8 cellular contexts compared by ENCODE assay signal in the genomic region with DNA sequence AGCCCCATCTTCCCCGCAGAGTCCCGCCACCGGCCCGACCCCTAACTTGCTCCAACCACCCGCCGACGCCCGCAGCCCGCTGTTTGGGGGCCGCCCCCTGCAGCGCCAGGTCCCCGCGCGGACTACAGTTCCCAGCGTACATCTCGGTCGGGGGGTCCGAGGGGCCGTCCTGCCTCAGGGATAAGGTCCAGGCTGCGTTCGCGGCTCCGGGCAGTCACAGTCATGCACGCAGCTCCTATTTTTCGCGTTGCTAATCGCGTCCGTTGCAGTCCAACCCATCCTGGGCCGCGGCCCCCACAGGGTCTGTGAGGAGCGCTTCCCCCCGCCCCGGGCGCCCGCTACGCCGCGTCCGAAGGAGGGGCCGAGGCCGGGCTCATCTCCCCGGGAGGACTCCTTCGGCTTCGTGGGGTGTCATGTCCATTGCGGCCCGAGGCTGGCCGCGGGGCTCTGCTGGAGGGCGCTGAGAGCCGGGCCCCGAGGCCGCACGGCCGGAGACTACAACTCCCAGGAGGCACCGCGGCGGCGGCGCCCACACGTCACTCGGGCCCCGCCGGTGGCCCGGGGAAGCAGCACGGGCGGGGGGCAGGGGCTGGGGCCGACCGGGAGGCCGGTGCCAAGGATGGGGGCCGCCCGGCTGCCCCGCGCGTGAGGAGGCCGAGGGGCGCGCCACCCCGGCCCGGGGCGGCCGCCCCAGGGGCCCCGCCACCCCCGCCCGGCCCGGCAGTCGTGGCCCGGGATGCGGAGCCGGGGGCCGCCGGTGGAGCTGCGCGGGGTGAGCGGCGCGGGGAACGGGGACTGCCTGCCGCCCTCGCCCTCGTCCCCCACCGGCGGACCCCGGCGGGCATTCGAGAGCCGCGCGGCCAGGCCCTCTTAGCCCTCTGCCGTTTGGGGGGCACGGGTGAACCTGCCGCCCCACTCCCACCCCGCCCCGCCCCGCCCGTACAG. TPM values are rescaled to one million over a fixed set of nuclear protein-coding genes. Genes with fewer than 3 reads are reported as not detected.
DNase-seq lines count a peak whose midpoint lies in the region; ATAC-seq and TF ChIP-seq lines count a peak whose summit lies in the region.

A gene (plus strand): TSS at position 536 of the 945 bp plus-strand sequence. CDS start 606 bp downstream, outside the sequence.

- CTCF ChIA-PET in activated naive CD4-positive, alpha-beta T cell treated with anti-CD3 and anti-CD28 coated beads, Interleukin-2, amount 10 ng/mL, durations not matched to agents 7 days and 5 days (lab: Charles Lee): interaction anchor here (0.6 to 1.3 kb wide), 4 partner anchors 26 to 381 kb away, joined by 3 to 5 read pairs (median 3); no protein-coding TSS in a partner anchor

- ATAC-seq in GM21717 (IDR thresholded peaks at IDR 0.05; ENCODE audit: unreplicated experiment): peak; percentile 65
- peak; percentile 66 for ATAC-seq in thoracic aorta (ENCODE audit: insufficient number of reproducible peaks, low FRiP score, low read depth)

- H3K9me3 ChIP-seq in DOHH2 (ENCODE audit: control insufficient read depth, insufficient read depth, low read length): no peaks in the 10 kb centered on the region
- no peaks in the 10 kb centered on the region for H3K9me3 ChIP-seq in osteoblast (ENCODE audit: low read depth, low read length)
- no peaks in the 10 kb centered on the region for H3K9me3 ChIP-seq in thoracic aorta

- DNase-seq in SK-N-DZ (ENCODE audit: low spot score) (peak; percentile 62), glomerular visceral epithelial cell (ENCODE audit: extremely low spot score) (peak; percentile 74), osteoblast (ENCODE audit: insufficient read length, low spot score, missing footprints) (peak; percentile 98), thoracic aorta (ENCODE audit: low spot score) (peak; percentile 33)
- DNase-seq in activated naive CD4-positive, alpha-beta T cell treated with anti-CD3 and anti-CD28 coated beads, Interleukin-2, amount 10 ng/mL, durations not matched to agents 7 days and 5 days: peak; percentile 82

- no peaks in the 10 kb centered on the region for H3K9me2 ChIP-seq in DOHH2 (replicated peaks; ENCODE audit: control insufficient read depth, low read length)

- H4K20me1 ChIP-seq in DOHH2 (ENCODE audit: control insufficient read depth, insufficient read depth, low read depth, low read length): peaks cover 4% of the 10 kb centered on the region; the same call in 1 of the 2 replicates
- H4K20me1 ChIP-seq in KMS-11 (ENCODE audit: insufficient read depth): no peaks in the 10 kb centered on the region
- peaks cover 7% of the 10 kb centered on the region for H4K20me1 ChIP-seq in osteoblast (ENCODE audit: insufficient read depth, low read length)

- H3K9ac ChIP-seq in KMS-11: peak within 1 kb of the TSS; percentile 70

- H3K79me2 ChIP-seq in DOHH2 (ENCODE audit: control insufficient read depth, low read length) (no peaks in the 10 kb centered on the region), KMS-11 (ENCODE audit: insufficient read depth, low read depth) (no peaks in the 10 kb centered on the region), osteoblast (ENCODE audit: insufficient read depth, low read length) (peaks cover 6% of the 10 kb centered on the region)

- no peaks in the 10 kb centered on the region for H3K36me3 Mint-ChIP-seq in activated naive CD4-positive, alpha-beta T cell treated with anti-CD3 and anti-CD28 coated beads, Interleukin-2, amount 10 ng/mL, durations not matched to agents 7 days and 5 days

- H3K36me3 ChIP-seq in DOHH2 (ENCODE audit: control insufficient read depth, low read length): no peaks in the 10 kb centered on the region
- no peaks in the 10 kb centered on the region for H3K36me3 ChIP-seq in KMS-11 (ENCODE audit: insufficient read depth)
- H3K36me3 ChIP-seq in osteoblast (ENCODE audit: insufficient read depth, low read length): no peaks in the 10 kb centered on the region
- H3K36me3 ChIP-seq in thoracic aorta: no peaks in the 10 kb centered on the region

- H3K4me1 ChIP-seq in DOHH2 (ENCODE audit: control insufficient read depth, low read length) (peaks cover 16% of the 10 kb centered on the region), KMS-11 (ENCODE audit: low read depth, poor library complexity, severe bottlenecking) (no peaks in the 10 kb centered on the region), osteoblast (ENCODE audit: insufficient read depth, low read length) (peaks cover 14% of the 10 kb centered on the region), thoracic aorta (ENCODE audit: control insufficient read depth in 1 of 2, low read depth in 2 of 2) (peaks cover 10 to 28% of the 10 kb centered on the region in 2 donors)

- H3K27me3 ChIP-seq in DOHH2 (ENCODE audit: control insufficient read depth, low read length) (peaks cover 3% of the 10 kb centered on the region; the same call in 1 of the 2 replicates), KMS-11 (ENCODE audit: insufficient read depth, low read depth) (no peaks in the 10 kb centered on the region), osteoblast (ENCODE audit: insufficient read depth, low read length) (no peaks in the 10 kb centered on the region), thoracic aorta (replicated peaks; ENCODE audit: insufficient read depth) (no peaks in the 10 kb centered on the region)

- H3K4me1 Mint-ChIP-seq in activated naive CD4-positive, alpha-beta T cell treated with anti-CD3 and anti-CD28 coated beads, Interleukin-2, amount 10 ng/mL, durations not matched to agents 7 days and 5 days: peaks cover 22% of the 10 kb centered on the region

- H3K4me2 ChIP-seq in DOHH2 (ENCODE audit: low read length) (peak within 1 kb of the TSS; percentile 85), KMS-11 (peak within 1 kb of the TSS; percentile 77), osteoblast (ENCODE audit: insufficient read depth, low read length) (peak within 1 kb of the TSS; percentile 92)

- H2AFZ ChIP-seq in KMS-11 (ENCODE audit: low read depth): peak within 1 kb of the TSS; percentile 100
- peak within 1 kb of the TSS; percentile 96 for H2AFZ ChIP-seq in osteoblast (ENCODE audit: low read length)

- no peaks in the 10 kb centered on the region for H3K9me3 Mint-ChIP-seq in activated naive CD4-positive, alpha-beta T cell treated with anti-CD3 and anti-CD28 coated beads, Interleukin-2, amount 10 ng/mL, durations not matched to agents 7 days and 5 days

- TF ChIP-seq CTCF in DOHH2 (IDR thresholded peaks at IDR 0.05; ENCODE audit: low read depth, low read length, poor library complexity, severe bottlenecking) (no peak), KMS-11 (conservative IDR thresholded peaks at IDR 0.05; ENCODE audit: low read depth, low read length) (no peak), osteoblast (IDR thresholded peaks at IDR 0.05; ENCODE audit: extremely low read depth, low read depth, low read length) (no peak), thoracic aorta (IDR thresholded peaks at IDR 0.05) (no peak)

- H3K27ac ChIP-seq in DOHH2 (ENCODE audit: low read depth, low read length) (0 out of 2 replicates have a peak within 1 kb of the TSS, but pooled peaks have one; percentile 32), KMS-11 (peak within 1 kb of the TSS; percentile 55), osteoblast (ENCODE audit: low read depth, low read length) (peak within 1 kb of the TSS; percentile 89), thoracic aorta (peak within 1 kb of the TSS; percentile 99 to 100)

- peak within 1 kb of the TSS; percentile 84 for H3K27ac Mint-ChIP-seq in activated naive CD4-positive, alpha-beta T cell treated with anti-CD3 and anti-CD28 coated beads, Interleukin-2, amount 10 ng/mL, durations not matched to agents 7 days and 5 days

- H3K27me3 Mint-ChIP-seq in activated naive CD4-positive, alpha-beta T cell treated with anti-CD3 and anti-CD28 coated beads, Interleukin-2, amount 10 ng/mL, durations not matched to agents 7 days and 5 days: peaks cover 18% of the 10 kb centered on the region

- H3K4me3 Mint-ChIP-seq in activated naive CD4-positive, alpha-beta T cell treated with anti-CD3 and anti-CD28 coated beads, Interleukin-2, amount 10 ng/mL, durations not matched to agents 7 days and 5 days: peak within 1 kb of the TSS; percentile 84

- H3F3A ChIP-seq in DOHH2 (ENCODE audit: control insufficient read depth, insufficient read depth): no peaks in the 10 kb centered on the region

- H3K4me3 ChIP-seq in DOHH2 (ENCODE audit: low read length): peak within 1 kb of the TSS; percentile 87
- no peak within 1 kb of the TSS for H3K4me3 ChIP-seq in KMS-11 (IDR thresholded peaks at IDR 0.05; ENCODE audit: insufficient read depth, low read depth, low read length)
- H3K4me3 ChIP-seq in osteoblast (ENCODE audit: insufficient read depth, low read length): peak within 1 kb of the TSS; percentile 95
- H3K4me3 ChIP-seq in thoracic aorta: peak within 1 kb of the TSS; percentile 100

RNA-seq across cellular contexts. Expression of the gene that starts here (rescaled TPM):
- 6.0 and 10.4 TPM in 2 replicates for polyA plus RNA-seq in SK-N-DZ (2014; cell fraction: cytosol; rRNA removed)
- 45.1 and 55.5 TPM in 2 replicates for polyA plus RNA-seq in SK-N-DZ (2014; cell fraction: nucleus; rRNA removed)
- total RNA-seq in osteoblast (8.3 and 9.8 TPM in 2 replicates), thoracic aorta (10 to 100 TPM; 30.2 to 32.5 TPM)

Comparison
In these comparisons a context has a peak if more than half of its experiments do, and no peak if none do; other contexts are left out.
1. H3K27ac ChIP-seq: peak in every context shown above with its lines; median percentile 100 in thoracic aorta; 89 in osteoblast; 55 in KMS-11; 32 in DOHH2.
2. DNase-seq: peak in every context shown above with its lines; median percentile 98 in osteoblast; 82 in activated naive CD4-positive, alpha-beta T cell treated with anti-CD3 and anti-CD28 coated beads, Interleukin-2, amount 10 ng/mL, durations not matched to agents 7 days and 5 days; 74 in glomerular visceral epithelial cell; 62 in SK-N-DZ; 33 in thoracic aorta.